9 cellular contexts compared by ENCODE assay signal in genomic region chr9:129640871-129641750, GRCh38. TPM values are rescaled to one million over a fixed set of nuclear protein-coding genes. Genes with fewer than 3 reads are reported as not detected.
A peak's percentile ranks its signal among the peaks of the same experiment; 100 is the strongest.
DNase-seq lines count a peak whose midpoint lies in the region; ATAC-seq, FAIRE-seq and TF ChIP-seq lines count a peak whose summit lies in the region.
"Had no signal": no experiment of that assay in that cellular context is flagged by ENCODE, and none has a peak within 500 bp of the region (broad histone marks: within the 10 kb centered on the region; RNA-seq: fewer than 3 reads in every experiment).

No MANE protein-coding gene starts in this region.

- DNase-seq in GM12891 (ENCODE audit: insufficient read length, low spot score): peak; percentile 58
- no peak for DNase-seq in LNCaP clone FGC (ENCODE audit: low read depth)
- no peak for DNase-seq in coronary artery (ENCODE audit: low spot score)
- no peak for DNase-seq in nephron progenitor cell
- DNase-seq in iPS-NIHi7 (ENCODE audit: extremely low spot score): no peak
- DNase-seq in NCI-H1436 (lab: John Stamatoyannopoulos, UW): no peak
- DNase-seq in NCI-H2029 (lab: John Stamatoyannopoulos, UW): no peak

- H3K4me1 Mint-ChIP-seq in nephron progenitor cell: peaks cover 41% of the 10 kb centered on the region

- peak overlapping the region; percentile 94 for H3K4me3 ChIP-seq in LNCaP clone FGC (ENCODE audit: low read depth, low read length)
- H3K4me3 ChIP-seq in coronary artery: peak overlapping the region; percentile 99

- H3K9me3 Mint-ChIP-seq in nephron progenitor cell: no peaks in the 10 kb centered on the region

- TF ChIP-seq POLR2A in GM12891 (IDR thresholded peaks at IDR 0.05; ENCODE audit: low read depth, low read length): no peak

- H3K27ac Mint-ChIP-seq in nephron progenitor cell: peak overlapping the region; percentile 85

- H3K4me3 Mint-ChIP-seq in nephron progenitor cell: peak overlapping the region; percentile 88

- H3K27me3 Mint-ChIP-seq in nephron progenitor cell (ENCODE audit: low read depth, poor library complexity): no peaks in the 10 kb centered on the region

- peak; percentile 70 for FAIRE-seq in GM12891 (lab: Jason Lieb, UNC)
- FAIRE-seq: TTC549 had no signal

- TF ChIP-seq CTCF in LNCaP clone FGC (IDR thresholded peaks at IDR 0.05; ENCODE audit: control insufficient read depth, extremely low read depth, insufficient read depth): no peak
- no peak for TF ChIP-seq CTCF in coronary artery (IDR thresholded peaks at IDR 0.05)
- TF ChIP-seq CTCF in nephron progenitor cell (IDR thresholded peaks at IDR 0.05): no peak

- no peak for ATAC-seq in GM19351 (IDR thresholded peaks at IDR 0.05; ENCODE audit: unreplicated experiment)

- peaks cover 12% of the 10 kb centered on the region for H3K36me3 Mint-ChIP-seq in nephron progenitor cell (ENCODE audit: low read depth)

- H3K27ac ChIP-seq in coronary artery: peak overlapping the region; percentile 70 to 92

TF ChIP-seq in GM12891, 5 proteins besides CTCF, POLR2A, EP300 and RAD21:
- no peak for TF ChIP-seq SPI1 (IDR thresholded peaks at IDR 0.05; ENCODE audit: low read depth, low read length)
- TF ChIP-seq POLR2AphosphoS5 (IDR thresholded peaks at IDR 0.05; ENCODE audit: low read depth, low read length): no peak

RNA-seq across cellular contexts. Expression of gene ASB6, which starts 0.8 kb away (rescaled TPM):
- 7.6 TPM for polyA plus RNA-seq in GM12891 (2012; ENCODE audit: low read depth, missing spikeins)

RNA-seq across cellular contexts. Expression of gene NTMT1, which starts 15.1 kb away (rescaled TPM):
- 23.6 TPM for polyA plus RNA-seq in GM12891 (2012; ENCODE audit: low read depth, missing spikeins)

RNA-seq across cellular contexts. Expression of gene C9orf50, which starts 20.2 kb away (rescaled TPM):
- not detected for polyA plus RNA-seq in GM12891 (2012; ENCODE audit: low read depth, missing spikeins)

RNA-seq across cellular contexts. Expression of gene PRRX2, which starts 24.3 kb away (rescaled TPM):
- not detected for polyA plus RNA-seq in GM12891 (2012; ENCODE audit: low read depth, missing spikeins)
